Comparison of ENCODE assay signal across 7 cellular contexts in genomic region chr1:17606826-17607440, GRCh38.
DNase-seq lines count a peak whose midpoint lies in the region; ATAC-seq lines count a peak whose summit lies in the region.

No MANE protein-coding gene starts in this region.

- in situ Hi-C loops in T47D (cut with HindIII; ENCODE audit: low pct_unique_long_range_greater_than_20kb, low sequenced_read_pairs) = no loop called here

- DNase-seq in DMS79 treated with DMSO at 0.1 percent for 48 hours (lab: John Stamatoyannopoulos, UW) (peak; percentile 16), HUDEP-2 (lab: John Stamatoyannopoulos, UW; ENCODE audit: unreplicated experiment in 76 of 76) (peak in 57 of 76 experiments; percentile 1 to 66 (median 30)), SJCRH30 (peak; percentile 75 to 88), T47D (ENCODE audit: low read depth in 1 of 2, low spot score in 1 of 2) (peak; percentile 40 to 81), islet precursor cell (peak; percentile 78)
- DNase-seq in stimulated activated CD4-positive, alpha-beta T cell treated with anti-CD3 and anti-CD28 coated beads, Interleukin-1b, Interleukin-23, amount 100 ng/mL, for 48 hours = peak; percentile 56

- H3K27me3 ChIP-seq in SJCRH30 = no peaks in the 10 kb centered on the region

- H3K36me3 ChIP-seq in SJCRH30 = no peaks in the 10 kb centered on the region

- H3K4me3 ChIP-seq in SJCRH30 = no peak overlapping the region

- no peak overlapping the region for H3K27ac ChIP-seq in SJCRH30

- ATAC-seq in HG02623 (IDR thresholded peaks at IDR 0.05; ENCODE audit: unreplicated experiment) = no peak

- peaks cover 14% of the 10 kb centered on the region for H3K4me1 ChIP-seq in SJCRH30

- H3K9me3 ChIP-seq in SJCRH30 (replicated peaks) = no peaks in the 10 kb centered on the region

Comparison
In these comparisons a context has a peak if more than half of its experiments do, and no peak if none do; other contexts are left out.
1. DNase-seq: peak in every context shown above with its lines; median percentile 82 in SJCRH30; 78 in islet precursor cell; 60 in T47D; 56 in stimulated activated CD4-positive, alpha-beta T cell treated with anti-CD3 and anti-CD28 coated beads, Interleukin-1b, Interleukin-23, amount 100 ng/mL, for 48 hours; 30 in HUDEP-2; 16 in DMS79 treated with DMSO at 0.1 percent for 48 hours.